Comparison of ENCODE assay signal across 21 cellular contexts in the genomic region with DNA sequence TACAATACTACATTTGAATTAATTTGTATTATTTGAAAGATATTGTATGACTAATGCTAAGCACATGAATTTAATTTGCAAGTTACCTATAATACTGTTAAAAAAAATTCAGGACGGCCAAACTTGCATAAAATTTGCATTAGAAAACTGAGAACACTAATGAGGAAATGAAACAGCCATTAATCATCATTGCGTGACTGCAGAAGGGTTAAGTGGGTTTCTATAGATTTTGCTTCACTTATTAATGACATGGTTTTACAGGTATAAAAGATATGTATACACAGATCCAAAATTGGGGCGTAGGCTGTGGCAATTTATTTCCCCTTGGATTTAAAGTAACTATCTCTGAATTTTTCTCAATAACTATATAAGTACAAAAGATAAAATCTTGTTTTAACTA.
DNase-seq lines count a peak whose midpoint lies in the region; ATAC-seq and TF ChIP-seq lines count a peak whose summit lies in the region.
"Had no signal": no experiment of that assay in that cellular context is flagged by ENCODE, and none has a peak within 500 bp of the region (broad histone marks: within the 10 kb centered on the region; RNA-seq: fewer than 3 reads in every experiment).

No MANE protein-coding gene starts in this region.

- TF ChIP-seq CTCF in OCI-LY7 (conservative IDR thresholded peaks at IDR 0.05; ENCODE audit: low read length) (no peak), left ventricle myocardium inferior (IDR thresholded peaks at IDR 0.05; ENCODE audit: borderline replicate concordance) (no peak), MCF 10A (IDR thresholded peaks at IDR 0.05; ENCODE audit: unreplicated experiment) (no peak)

- H3K27ac Mint-ChIP-seq in MCF 10A (ENCODE audit: low read depth, unreplicated experiment) = no peak overlapping the region

- H3K9me2 ChIP-seq in OCI-LY7 (ENCODE audit: insufficient read depth, low read length) = no peaks in the 10 kb centered on the region

- no peaks in the 10 kb centered on the region for H3K27me3 ChIP-seq in left ventricle myocardium inferior (ENCODE audit: low read depth)
- H3K27me3 ChIP-seq: MG63 had no signal

- POLR2A ChIA-PET in OCI-LY7 (lab: Charles Lee) (no interaction called here), MCF 10A (lab: Yijun Ruan, JAX) (no interaction called here)

- no peak overlapping the region for H3K27ac ChIP-seq in OCI-LY7 (ENCODE audit: low read depth, low read length, poor library complexity, severe bottlenecking)
- H3K27ac ChIP-seq in left ventricle myocardium inferior (replicated peaks) = no peak overlapping the region
- H3K27ac ChIP-seq: C4-2B, KMS-11, PC-9 had no signal

- no peak overlapping the region for H3K4me3 Mint-ChIP-seq in MCF 10A (ENCODE audit: unreplicated experiment)

- intact Hi-C loops in OCI-LY7 (cut with micrococcal nuclease; ENCODE audit: unreplicated experiment) (no loop called here), left ventricle myocardium inferior (cut with micrococcal nuclease) (no loop called here), MCF 10A (cut with micrococcal nuclease) (no loop called here)

- CTCF ChIA-PET in OCI-LY7 (lab: Charles Lee; ENCODE audit: unreplicated experiment) (no interaction called here), MCF 10A (lab: Yijun Ruan, JAX) (no interaction called here)

- BruUV-seq in OCI-LY7 (replicated peaks; lab: Mats Ljungman, UMichigan) (no TSS peak), MCF 10A (replicated peaks; lab: Mats Ljungman, UMichigan) (no TSS peak)

- no peaks in the 10 kb centered on the region for H3K79me2 ChIP-seq in OCI-LY7 (ENCODE audit: insufficient read depth, low read depth, low read length)

- no peaks in the 10 kb centered on the region for H3K36me3 ChIP-seq in OCI-LY7 (ENCODE audit: insufficient read depth, low read length)
- no peaks in the 10 kb centered on the region for H3K36me3 ChIP-seq in left ventricle myocardium inferior
- H3K36me3 ChIP-seq: MG63 had no signal

- no peaks in the 10 kb centered on the region for H3K4me1 Mint-ChIP-seq in MCF 10A (ENCODE audit: insufficient read depth, unreplicated experiment)

- no peaks in the 10 kb centered on the region for H3K9me3 ChIP-seq in OCI-LY7 (ENCODE audit: low read length)
- no peaks in the 10 kb centered on the region for H3K9me3 ChIP-seq in left ventricle myocardium inferior (replicated peaks)
- H3K9me3 ChIP-seq: MG63 had no signal

- no peak overlapping the region; the same call in 1 of the 2 replicates for H3K4me2 ChIP-seq in OCI-LY7 (ENCODE audit: low read length)
- H3K4me2 ChIP-seq: KMS-11, PC-9 had no signal

- H3K4me3 ChIP-seq in OCI-LY7 (ENCODE audit: low read depth, low read length, poor library complexity, severe bottlenecking) (no peak overlapping the region), left ventricle myocardium inferior (no peak overlapping the region)
- H3K4me3 ChIP-seq: MG63, PC-9 had no signal

- H4K20me1 ChIP-seq in OCI-LY7 (ENCODE audit: insufficient read depth, low read length) = no peaks in the 10 kb centered on the region

- peak; percentile 37 for DNase-seq in OCI-LY7 (ENCODE audit: low spot score)
- no peak for DNase-seq in left ventricle myocardium inferior
- DNase-seq in MCF 10A (ENCODE audit: unreplicated experiment) = no peak
- DNase-seq: DMS 273 treated with DMSO at 0.1 percent for 48 hours, GDM1, HCEC 1CT, MG63, NCI-H1417 treated with DMSO at 0.1 percent for 48 hours, NCI-H1930, NCI-H2171, NCI-H446, NCI-H748 treated with DMSO at 0.1 percent for 48 hours, PC-9 had no signal

- no peak overlapping the region for H2AFZ ChIP-seq in OCI-LY7 (ENCODE audit: low read length)
- H2AFZ ChIP-seq: PC-9 had no signal

- H3K9me3 Mint-ChIP-seq in MCF 10A (ENCODE audit: unreplicated experiment) = no peaks in the 10 kb centered on the region

- H3K4me1 ChIP-seq in OCI-LY7 (ENCODE audit: insufficient read depth, low read length, poor library complexity, severe bottlenecking) (peaks cover 25% of the 10 kb centered on the region), left ventricle myocardium inferior (no peaks in the 10 kb centered on the region)

- H3K36me3 Mint-ChIP-seq in MCF 10A (ENCODE audit: insufficient read depth, unreplicated experiment) = no peaks in the 10 kb centered on the region

- ATAC-seq in GM18861 (IDR thresholded peaks at IDR 0.05; ENCODE audit: unreplicated experiment) (peak; percentile 82), GM21390 (IDR thresholded peaks at IDR 0.05; ENCODE audit: unreplicated experiment) (peak; percentile 55), HG03439 (IDR thresholded peaks at IDR 0.05; ENCODE audit: unreplicated experiment) (peak; percentile 57), HG03108 (IDR thresholded peaks at IDR 0.05; ENCODE audit: unreplicated experiment) (no peak), GM21515 (IDR thresholded peaks at IDR 0.05; ENCODE audit: unreplicated experiment) (no peak)
- ATAC-seq: HepG2 had no signal

- H3K27me3 Mint-ChIP-seq in MCF 10A (ENCODE audit: insufficient read depth, unreplicated experiment) = peaks cover 28% of the 10 kb centered on the region

Comparison
In these comparisons a context has a peak if more than half of its experiments do, and no peak if none do; other contexts are left out.
1. ATAC-seq: peak in GM18861 (single experiment), GM21390 (single experiment) and HG03439 (single experiment); none in HG03108 (single experiment) and GM21515 (single experiment).